ENCODE assay signal across 17 cellular contexts in the genomic region with DNA sequence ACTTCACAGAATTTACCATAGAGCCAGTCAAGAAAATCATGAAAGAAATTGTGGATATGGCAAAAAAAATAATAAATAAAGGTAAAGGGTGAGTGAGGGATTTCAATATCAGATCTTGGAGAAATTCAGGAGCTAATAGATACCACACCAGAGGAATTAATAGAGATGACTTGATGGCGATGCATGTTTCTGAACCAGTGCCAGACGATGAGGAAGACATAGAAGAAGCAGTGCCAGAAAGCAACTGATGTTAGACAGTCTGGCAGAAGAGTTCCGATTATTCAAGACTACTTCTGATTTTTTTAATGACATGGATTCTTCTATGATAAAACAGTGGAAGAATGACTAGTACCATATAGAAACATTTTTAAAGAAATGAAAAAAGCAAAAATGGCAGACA.
A peak's percentile ranks its signal among the peaks of the same experiment; 100 is the strongest.
DNase-seq lines count a peak whose midpoint lies in the region; ATAC-seq and TF ChIP-seq lines count a peak whose summit lies in the region.
"Had no signal": no experiment of that assay in that cellular context is flagged by ENCODE, and none has a peak within 500 bp of the region (broad histone marks: within the 10 kb centered on the region; RNA-seq: fewer than 3 reads in every experiment).

No MANE protein-coding gene starts in this region.

- H3K9me2 ChIP-seq in PC-3 (replicated peaks; ENCODE audit: low read length), result no peaks in the 10 kb centered on the region
- H3K9me2 ChIP-seq in hepatocyte (replicated peaks; ENCODE audit: insufficient read depth), result no peaks in the 10 kb centered on the region

- H3K4me1 Mint-ChIP-seq in type B pancreatic cell (ENCODE audit: unreplicated experiment), result peaks cover 51% of the 10 kb centered on the region
- no peaks in the 10 kb centered on the region for H3K4me1 Mint-ChIP-seq in H9
- H3K4me1 Mint-ChIP-seq: CD4-positive, CD25-positive, alpha-beta regulatory T cell; CD8-positive, alpha-beta memory T cell had no signal

- H3K4me2 ChIP-seq in PC-3 (ENCODE audit: low read length) (no peak overlapping the region), hepatocyte (no peak overlapping the region), H9 (ENCODE audit: insufficient read depth, insufficient read length, low read length) (no peak overlapping the region)

- H3K27me3 ChIP-seq in PC-3 (ENCODE audit: low read length) (no peaks in the 10 kb centered on the region), hepatocyte (no peaks in the 10 kb centered on the region), H9 (ENCODE audit: insufficient read depth, low read length) (no peaks in the 10 kb centered on the region)
- H3K27me3 ChIP-seq: BE2C had no signal

- H3K79me1 ChIP-seq in H9 (ENCODE audit: insufficient read depth, low read depth, low read length, poor library complexity, severe bottlenecking), result no peaks in the 10 kb centered on the region

- H3K36me3 ChIP-seq in PC-3 (ENCODE audit: low read depth, low read length), result no peaks in the 10 kb centered on the region
- no peaks in the 10 kb centered on the region for H3K36me3 ChIP-seq in hepatocyte (replicated peaks; ENCODE audit: insufficient read depth, low read depth)
- H3K36me3 ChIP-seq: BE2C, HAP-1 had no signal

- H3K36me3 Mint-ChIP-seq in type B pancreatic cell, result peaks cover 38% of the 10 kb centered on the region
- no peaks in the 10 kb centered on the region for H3K36me3 Mint-ChIP-seq in H9 (ENCODE audit: insufficient read depth in 1 of 3, low read depth in 3 of 3)
- H3K36me3 Mint-ChIP-seq: CD4-positive, CD25-positive, alpha-beta regulatory T cell; CD8-positive, alpha-beta memory T cell had no signal

- no peak overlapping the region for H2BK120ac ChIP-seq in H9 (ENCODE audit: low read depth, low read length, poor library complexity, severe bottlenecking)

- H4K20me1 ChIP-seq in PC-3 (ENCODE audit: low read length) (no peaks in the 10 kb centered on the region), hepatocyte (ENCODE audit: insufficient read depth, poor library complexity, severe bottlenecking) (no peaks in the 10 kb centered on the region), H9 (ENCODE audit: control insufficient read depth, insufficient read depth, insufficient read length) (no peaks in the 10 kb centered on the region)

- no peak overlapping the region for H4K91ac ChIP-seq in H9 (ENCODE audit: insufficient read length, low read depth, low read length)

- H3K9me3 ChIP-seq in PC-3 (ENCODE audit: low read length), result no peaks in the 10 kb centered on the region
- no peaks in the 10 kb centered on the region for H3K9me3 ChIP-seq in hepatocyte (ENCODE audit: low read depth)
- H3K9me3 ChIP-seq in H9 (ENCODE audit: control insufficient read depth, low read depth, low read length), result no peaks in the 10 kb centered on the region
- H3K9me3 ChIP-seq: BE2C, HAP-1 had no signal

- no peak overlapping the region for H2BK20ac ChIP-seq in H9 (ENCODE audit: low read depth, low read length, poor library complexity, severe bottlenecking)

- H3K4me1 ChIP-seq in PC-3 (ENCODE audit: insufficient read depth, low read length), result peaks cover 6% of the 10 kb centered on the region
- H3K4me1 ChIP-seq in hepatocyte (ENCODE audit: insufficient read depth), result no peaks in the 10 kb centered on the region
- H3K4me1 ChIP-seq in H9 (ENCODE audit: insufficient read depth, low read length), result no peaks in the 10 kb centered on the region

- no peaks in the 10 kb centered on the region for H3F3A ChIP-seq in PC-3 (ENCODE audit: low read length, unreplicated experiment)

- H3K79me2 ChIP-seq in PC-3 (ENCODE audit: low read length), result no peaks in the 10 kb centered on the region
- H3K79me2 ChIP-seq in hepatocyte, result no peaks in the 10 kb centered on the region
- H3K79me2 ChIP-seq in H9 (ENCODE audit: insufficient read depth, low read length), result no peaks in the 10 kb centered on the region

- H3K27me3 Mint-ChIP-seq in type B pancreatic cell (no peaks in the 10 kb centered on the region), H9 (ENCODE audit: low read depth) (no peaks in the 10 kb centered on the region)
- H3K27me3 Mint-ChIP-seq: CD4-positive, CD25-positive, alpha-beta regulatory T cell; CD8-positive, alpha-beta memory T cell had no signal

- H3K23me2 ChIP-seq in H9 (ENCODE audit: insufficient read length, low read depth, low read length, poor library complexity, severe bottlenecking), result no peaks in the 10 kb centered on the region

- TF ChIP-seq CTCF in PC-3 (conservative IDR thresholded peaks at IDR 0.05; ENCODE audit: low read depth, low read length) (no peak), hepatocyte (IDR thresholded peaks at IDR 0.05; ENCODE audit: poor library complexity) (no peak), type B pancreatic cell (conservative IDR thresholded peaks at IDR 0.05) (no peak), H9 (conservative IDR thresholded peaks at IDR 0.05) (no peak)

- H3K27ac ChIP-seq in PC-3 (ENCODE audit: low read length) (no peak overlapping the region), hepatocyte (peak overlapping the region; percentile 11), H9 (ENCODE audit: insufficient read length, low read depth, low read length) (no peak overlapping the region)
- H3K27ac ChIP-seq: HL-60 had no signal

- no TSS peak for BruUV-seq in PC-3 (replicated peaks; lab: Mats Ljungman, UMichigan)

- H2BK5ac ChIP-seq in H9 (ENCODE audit: insufficient read length, low read length), result no peak overlapping the region

- POLR2A ChIA-PET in PC-3 (lab: Charles Lee; ENCODE audit: unreplicated experiment), result no interaction called here

- H4K8ac ChIP-seq in H9 (replicated peaks; ENCODE audit: insufficient read length, low read depth, low read length), result no peak overlapping the region

- H2AFZ ChIP-seq in PC-3 (ENCODE audit: low read length), result no peak overlapping the region
- no peak overlapping the region for H2AFZ ChIP-seq in hepatocyte
- H2AFZ ChIP-seq in H9 (ENCODE audit: low read length), result no peak overlapping the region

- no peak overlapping the region for H2BK15ac ChIP-seq in H9 (ENCODE audit: low read depth, low read length)

- peak; percentile 21 for DNase-seq in EH (ENCODE audit: low read depth)
- peak; percentile 69 for DNase-seq in PC-3
- DNase-seq in hepatocyte (ENCODE audit: low spot score), result no peak
- no peak for DNase-seq in type B pancreatic cell (ENCODE audit: extremely low spot score, unreplicated experiment)
- no peak for DNase-seq in H9
- no peak for DNase-seq in KG1 (lab: John Stamatoyannopoulos, UW)
- DNase-seq: ACHN; BE2C; C1 segment of cervical spinal cord; CD4-positive, CD25-positive, alpha-beta regulatory T cell; CD8-positive, alpha-beta memory T cell; COR-L47; GDM1; GOT3 had no signal

- H3K27ac Mint-ChIP-seq in type B pancreatic cell (peak overlapping the region; percentile 26), H9 (no peak overlapping the region)
- H3K27ac Mint-ChIP-seq: CD4-positive, CD25-positive, alpha-beta regulatory T cell; CD8-positive, alpha-beta memory T cell had no signal

- H3K9ac ChIP-seq in PC-3 (ENCODE audit: low read length) (no peak overlapping the region), H9 (ENCODE audit: extremely low read depth, insufficient read length, low read length) (no peak overlapping the region)

- peaks cover 11% of the 10 kb centered on the region for H3K9me3 Mint-ChIP-seq in type B pancreatic cell
- no peaks in the 10 kb centered on the region for H3K9me3 Mint-ChIP-seq in H9

- WGBS in hepatocyte (ENCODE audit: low lambda C conversion rate, missing lambda C conversion rate), result 89% methylated on average over 3 of the region's 3 CpGs
- no CpG with 5 or more reads among the region's 3 CpGs for WGBS in H9 (ENCODE audit: extremely low coverage, insufficient read length, low lambda C conversion rate)

- H2BK12ac ChIP-seq in H9 (ENCODE audit: insufficient read length, low read depth, low read length), result no peak overlapping the region

- H3K23ac ChIP-seq in H9 (ENCODE audit: insufficient read length, low read depth, low read length), result no peak overlapping the region

- H3K18ac ChIP-seq in H9 (ENCODE audit: insufficient read length, low read depth, low read length), result no peak overlapping the region

- no peak overlapping the region for H4K5ac ChIP-seq in H9 (ENCODE audit: insufficient read length, low read depth, low read length)

- no peak overlapping the region for H3T11ph ChIP-seq in H9 (ENCODE audit: low read length)

- no peak overlapping the region for H3K4ac ChIP-seq in H9 (ENCODE audit: low read depth, low read length)

- no peak overlapping the region for H3K56ac ChIP-seq in H9 (ENCODE audit: insufficient read length, low read depth, low read length)

- H2AK5ac ChIP-seq in H9 (ENCODE audit: insufficient read length, low read length), result no peak overlapping the region

- CTCF ChIA-PET in PC-3 (lab: Charles Lee), result no interaction called here

- H3K4me3 Mint-ChIP-seq in type B pancreatic cell (no peak overlapping the region), H9 (no peak overlapping the region)
- H3K4me3 Mint-ChIP-seq: CD4-positive, CD25-positive, alpha-beta regulatory T cell; CD8-positive, alpha-beta memory T cell had no signal

- intact Hi-C loops in PC-3 (cut with micrococcal nuclease), result no loop called here

- no peak overlapping the region for H3K14ac ChIP-seq in H9 (ENCODE audit: insufficient read depth, low read length)

- H3K4me3 ChIP-seq in PC-3 (ENCODE audit: low read length) (no peak overlapping the region), hepatocyte (no peak overlapping the region)
- H3K4me3 ChIP-seq: HAP-1 had no signal

- peak; percentile 24; the same call in 1 of the 2 replicates for ATAC-seq in PC-3
- ATAC-seq in HG02798 (IDR thresholded peaks at IDR 0.05; ENCODE audit: poor library complexity, unreplicated experiment), result no peak

Comparison
In these comparisons a context has a peak if more than half of its experiments do, and no peak if none do; other contexts are left out.
1. DNase-seq: peak in EH (single experiment) and PC-3 (single experiment); none in hepatocyte (single experiment), type B pancreatic cell (single experiment), H9 (single experiment) and KG1 (single experiment).